Comparison of ENCODE assay signal across 14 cellular contexts in the genomic region with DNA sequence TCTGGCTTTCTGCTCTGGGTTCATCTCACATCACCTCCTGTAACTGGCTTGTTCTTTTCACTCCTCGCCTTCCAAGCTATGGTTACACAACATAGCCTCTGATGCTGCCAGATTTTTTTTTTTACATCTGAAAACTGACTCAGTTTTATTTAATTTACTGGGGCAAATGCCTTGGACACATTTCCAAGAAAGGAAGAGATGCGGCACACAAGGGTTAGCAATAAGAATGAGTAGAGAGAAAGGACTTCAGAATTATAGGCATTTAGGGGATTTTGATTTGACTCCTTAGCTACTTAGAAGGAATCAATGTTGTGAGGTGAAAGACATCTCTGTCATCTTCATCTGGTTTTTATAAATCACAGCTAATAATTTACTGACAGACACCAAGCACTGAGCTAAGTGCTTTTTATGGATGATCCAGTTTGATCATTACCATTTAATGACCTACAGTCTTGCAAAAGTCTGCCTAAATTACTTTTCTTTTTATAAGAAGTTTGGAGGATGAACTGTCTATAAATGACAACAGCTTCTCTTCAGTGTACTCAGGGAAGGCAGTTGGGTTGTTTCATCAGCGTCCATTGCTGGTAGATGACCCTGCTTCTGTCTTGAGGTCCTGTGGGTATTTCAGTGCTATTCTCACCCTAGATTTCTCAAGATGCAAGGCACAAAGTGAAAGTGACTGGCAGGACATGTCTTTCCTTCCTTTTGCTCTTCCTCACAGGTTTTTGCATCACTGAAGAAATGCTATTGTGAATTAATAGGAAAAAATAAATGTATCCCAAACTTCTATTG. TPM values are rescaled to one million over a fixed set of nuclear protein-coding genes. Genes with fewer than 3 reads are reported as not detected.
DNase-seq lines count a peak whose midpoint lies in the region; ATAC-seq, FAIRE-seq and TF ChIP-seq lines count a peak whose summit lies in the region.
"Had no signal": no experiment of that assay in that cellular context is flagged by ENCODE, and none has a peak within 500 bp of the region (broad histone marks: within the 10 kb centered on the region; RNA-seq: fewer than 3 reads in every experiment).

No MANE protein-coding gene starts in this region.

- WGBS in mesendoderm (ENCODE audit: extremely low coverage, insufficient coverage, low lambda C conversion rate): no CpG with 5 or more reads among the region's 3 CpGs

- H3K36me3 ChIP-seq in mesendoderm (ENCODE audit: control insufficient read depth, insufficient read depth, low read length): no peaks in the 10 kb centered on the region
- no peaks in the 10 kb centered on the region for H3K36me3 ChIP-seq in tibial artery

- no peak for TF ChIP-seq CTCF in tibial artery (IDR thresholded peaks at IDR 0.05)

- no peak overlapping the region for H2BK5ac ChIP-seq in mesendoderm (ENCODE audit: low read length)

- peaks cover 3 to 9% (median 6%) of the 10 kb centered on the region in 3 donors for H3K27me3 Mint-ChIP-seq in immature natural killer cell (ENCODE audit: low read depth in 3 of 3)

- no peaks in the 10 kb centered on the region for H3K36me3 Mint-ChIP-seq in immature natural killer cell

- no peak overlapping the region for H4K8ac ChIP-seq in mesendoderm (ENCODE audit: low read depth, low read length)

- no peak overlapping the region for H2BK120ac ChIP-seq in mesendoderm (ENCODE audit: low read depth, low read length)

- intact Hi-C loops in tibial artery (cut with DNase I; ENCODE audit: low total_unique reads): no loop called here

- H4K5ac ChIP-seq in mesendoderm (ENCODE audit: low read length): no peak overlapping the region

- no peaks in the 10 kb centered on the region for H3K79me2 ChIP-seq in mesendoderm (ENCODE audit: control insufficient read depth, insufficient read depth, low read length)

- no peaks in the 10 kb centered on the region for H3K9me3 ChIP-seq in tibial artery

- no peaks in the 10 kb centered on the region for H3K27me3 ChIP-seq in mesendoderm (ENCODE audit: insufficient read depth, low read length, poor library complexity)
- no peaks in the 10 kb centered on the region for H3K27me3 ChIP-seq in tibial artery

- peaks cover 3% of the 10 kb centered on the region for H3K4me1 ChIP-seq in mesendoderm (ENCODE audit: control insufficient read depth, low read depth, low read length)
- H3K4me1 ChIP-seq in tibial artery: peaks cover 0 to 70% (median 32%) of the 10 kb centered on the region in 4 donors

- H3K27ac ChIP-seq in mesendoderm (ENCODE audit: low read depth, low read length) (no peak overlapping the region), tibial artery (peak overlapping the region; percentile 75 to 81)

- no peak overlapping the region for H3K4ac ChIP-seq in mesendoderm (ENCODE audit: low read depth, low read length)

- ATAC-seq in HG03571 (IDR thresholded peaks at IDR 0.05; ENCODE audit: unreplicated experiment) (no peak), HG03095 (IDR thresholded peaks at IDR 0.05; ENCODE audit: unreplicated experiment) (no peak)

- H3K4me1 Mint-ChIP-seq in immature natural killer cell: no peaks in the 10 kb centered on the region

- DNase-seq in LHCN-M2 (ENCODE audit: low read depth): peak; percentile 54
- no peak for DNase-seq in mesendoderm
- DNase-seq in tibial artery: no peak
- DNase-seq in immature natural killer cell: no peak
- DNase-seq in NOMO-1 treated with dmso at 0.1 percent for 144 hours (lab: John Stamatoyannopoulos, UW; ENCODE audit: unreplicated experiment): no peak
- DNase-seq: activated CD4-positive, CD25-positive, alpha-beta regulatory T cell; activated naive CD4-positive, alpha-beta T cell; DND-41; NCI-H187 had no signal

- H3K18ac ChIP-seq in mesendoderm (ENCODE audit: low read length): peak overlapping the region; percentile 18

- H3K9me3 Mint-ChIP-seq in immature natural killer cell: peaks cover 0 to 4% (median 0%) of the 10 kb centered on the region in 6 donors

- H3K4me3 Mint-ChIP-seq in immature natural killer cell: no peak overlapping the region

- H3K79me1 ChIP-seq in mesendoderm (ENCODE audit: low read length): no peaks in the 10 kb centered on the region

- H3K23ac ChIP-seq in mesendoderm (ENCODE audit: low read length): no peak overlapping the region

- H3K9ac ChIP-seq in mesendoderm (ENCODE audit: low read length): no peak overlapping the region

- H2BK15ac ChIP-seq in mesendoderm (replicated peaks; ENCODE audit: low read depth): no peak overlapping the region

- no peak overlapping the region for H3K56ac ChIP-seq in mesendoderm (ENCODE audit: low read length)

- H3K4me2 ChIP-seq in mesendoderm (ENCODE audit: low read length): no peak overlapping the region

- no peak overlapping the region for H2AK5ac ChIP-seq in mesendoderm (ENCODE audit: low read length)

- no peak overlapping the region for H3K4me3 ChIP-seq in mesendoderm (ENCODE audit: low read length)
- H3K4me3 ChIP-seq in tibial artery: no peak overlapping the region

- peak; percentile 96 for FAIRE-seq in endometrium (lab: Jason Lieb, UNC)
- FAIRE-seq: urothelium cell line had no signal

- no peak overlapping the region for H3K27ac Mint-ChIP-seq in immature natural killer cell

RNA-seq across cellular contexts. Expression of a gene that starts 31.1 kb away (rescaled TPM):
- 6.5 and 6.8 TPM in 2 replicates for total RNA-seq in LHCN-M2 (2014; rRNA removed)
- polyA plus RNA-seq in LHCN-M2 (2012): 0.16 TPM
- polyA plus RNA-seq in mesendoderm (2013, experiment 1 of 2): 3.3 TPM
- polyA plus RNA-seq in mesendoderm (2013, experiment 2 of 2): 1.6 TPM
- polyA plus RNA-seq in immature natural killer cell: not detected
- total RNA-seq: OCI-LY7 had no signal
